Comparison of ENCODE assay signal across 10 cellular contexts in genomic region chr7:17297243-17297642, GRCh38. TPM values are rescaled to one million over a fixed set of nuclear protein-coding genes. Genes with fewer than 3 reads are reported as not detected.
DNase-seq lines count a peak whose midpoint lies in the region; ATAC-seq and TF ChIP-seq lines count a peak whose summit lies in the region.
"Had no signal": no experiment of that assay in that cellular context is flagged by ENCODE, and none has a peak within 500 bp of the region (broad histone marks: within the 10 kb centered on the region; RNA-seq: fewer than 3 reads in every experiment).

No MANE protein-coding gene starts in this region.

- H3K9me3 ChIP-seq in OCI-LY1 (ENCODE audit: low read length) (no peaks in the 10 kb centered on the region), parathyroid adenoma (ENCODE audit: control insufficient read depth, low read length) (peaks cover 9% of the 10 kb centered on the region), aorta (ENCODE audit: control insufficient read depth, low read length) (no peaks in the 10 kb centered on the region)

- H3K4me1 ChIP-seq in OCI-LY1 (ENCODE audit: insufficient read depth, low read length, severe bottlenecking) (peaks cover 21% of the 10 kb centered on the region), parathyroid adenoma (peaks cover 3% of the 10 kb centered on the region), GM23338 (ENCODE audit: insufficient read depth) (no peaks in the 10 kb centered on the region), aorta (ENCODE audit: control insufficient read depth in 1 of 2, insufficient read depth in 2 of 2, low read length in 2 of 2) (no peaks in the 10 kb centered on the region)

- H3K4me2 ChIP-seq in OCI-LY1 (ENCODE audit: low read length) (0 out of 2 replicates have a peak overlapping the region, but pooled peaks have one; percentile 5), parathyroid adenoma (ENCODE audit: low read length) (no peak overlapping the region), GM23338 (no peak overlapping the region)

- H3F3A ChIP-seq in OCI-LY1 (ENCODE audit: insufficient read depth, low read length) = no peaks in the 10 kb centered on the region
- no peaks in the 10 kb centered on the region for H3F3A ChIP-seq in GM23338 (replicated peaks; ENCODE audit: low read depth)

- DNase-seq in DMS53 (lab: John Stamatoyannopoulos, UW) (peak; percentile 30), GM23338 (ENCODE audit: low spot score) (no peak), aorta (no peak), NCI-H446 treated with DMSO at 0.1 percent for 48 hours (lab: John Stamatoyannopoulos, UW) (no peak)
- DNase-seq: activated gamma-delta T cell treated with Interleukin-2 at 50 U/mL for 16 hours had no signal

- H3K9ac ChIP-seq in OCI-LY1 (ENCODE audit: low read length) = no peak overlapping the region
- no peak overlapping the region for H3K9ac ChIP-seq in parathyroid adenoma

- H3K36me3 Mint-ChIP-seq in dendritic cell treated with granulocyte-macrophage colony-stimulating factor and Interleukin-4, amounts not matched to agents 40 ng/mL and 50 ng/mL, for 4 days (ENCODE audit: low read depth) = peaks cover 24% of the 10 kb centered on the region
- peaks cover 3% of the 10 kb centered on the region; the same call in 2 of the 3 replicates for H3K36me3 Mint-ChIP-seq in GM23338 (ENCODE audit: low read depth)

- peak overlapping the region; percentile 99; the same call in 1 of the 2 replicates for H2AFZ ChIP-seq in OCI-LY1 (ENCODE audit: low read length)
- H2AFZ ChIP-seq in parathyroid adenoma = peak overlapping the region; percentile 96
- no peak overlapping the region; the same call in 1 of the 2 replicates for H2AFZ ChIP-seq in GM23338

- ATAC-seq in GM23338 = no peak
- no peak for ATAC-seq in aorta (ENCODE audit: low FRiP score)
- ATAC-seq in GM18858 (IDR thresholded peaks at IDR 0.05; ENCODE audit: unreplicated experiment) = no peak
- ATAC-seq: K562 had no signal

- TF ChIP-seq CTCF in OCI-LY1 (IDR thresholded peaks at IDR 0.05; ENCODE audit: low read length) = no peak
- no peak for TF ChIP-seq CTCF in parathyroid adenoma (IDR thresholded peaks at IDR 0.05)
- no peak for TF ChIP-seq CTCF in GM23338 (conservative IDR thresholded peaks at IDR 0.05; ENCODE audit: low read depth in 2 of 2)

- H3K27ac ChIP-seq in OCI-LY1 (ENCODE audit: low read depth, low read length, poor library complexity, severe bottlenecking) (no peak overlapping the region), parathyroid adenoma (peak overlapping the region; percentile 74), GM23338 (ENCODE audit: low read depth) (no peak overlapping the region), aorta (ENCODE audit: low read depth in 1 of 2, low read length in 2 of 2) (peak overlapping the region in 1 of 2 donors; percentile 43)

- intact Hi-C loops in dendritic cell treated with granulocyte-macrophage colony-stimulating factor and Interleukin-4, amounts not matched to agents 40 ng/mL and 50 ng/mL, for 4 days (cut with micrococcal nuclease) = loop anchor here (5.0 kb wide), 2 partner anchors 40 to 110 kb away; no protein-coding TSS in a partner anchor
- intact Hi-C loops in aorta (cut with DNase I) = loop anchor here in 1 of 2 donors (10.0 kb wide), 1 partner anchor 152 kb away; no protein-coding TSS in a partner anchor

- H3K27me3 ChIP-seq in OCI-LY1 (ENCODE audit: insufficient read depth, low read length) (no peaks in the 10 kb centered on the region), parathyroid adenoma (ENCODE audit: control insufficient read depth, insufficient read depth, low read length) (no peaks in the 10 kb centered on the region), GM23338 (ENCODE audit: insufficient read depth) (peaks cover 13% of the 10 kb centered on the region), aorta (ENCODE audit: control insufficient read depth in 1 of 2, insufficient read depth in 2 of 2, low read length in 1 of 2) (peaks cover 0 to 2% of the 10 kb centered on the region in 2 donors)

- H3K4me1 Mint-ChIP-seq in dendritic cell treated with granulocyte-macrophage colony-stimulating factor and Interleukin-4, amounts not matched to agents 40 ng/mL and 50 ng/mL, for 4 days (ENCODE audit: low read depth) = peaks cover 15% of the 10 kb centered on the region
- peaks cover 7% of the 10 kb centered on the region for H3K4me1 Mint-ChIP-seq in GM23338

- H3K4me3 ChIP-seq in OCI-LY1 (ENCODE audit: low read depth, low read length, poor library complexity, severe bottlenecking) (no peak overlapping the region), parathyroid adenoma (ENCODE audit: low read depth, low read length) (no peak overlapping the region), GM23338 (no peak overlapping the region), aorta (ENCODE audit: low read length in 2 of 2) (no peak overlapping the region)
- H3K4me3 ChIP-seq: K562 had no signal

- peak overlapping the region; percentile 51 for H3K4me3 Mint-ChIP-seq in dendritic cell treated with granulocyte-macrophage colony-stimulating factor and Interleukin-4, amounts not matched to agents 40 ng/mL and 50 ng/mL, for 4 days
- H3K4me3 Mint-ChIP-seq in GM23338 = no peak overlapping the region

- peaks cover 8% of the 10 kb centered on the region for H3K9me3 Mint-ChIP-seq in dendritic cell treated with granulocyte-macrophage colony-stimulating factor and Interleukin-4, amounts not matched to agents 40 ng/mL and 50 ng/mL, for 4 days
- H3K9me3 Mint-ChIP-seq in GM23338 = 0 out of 3 replicates have a peak, but pooled peaks cover 3% of the 10 kb centered on the region

- WGBS in aorta, 2 donors = 60 to 72% methylated on average over 2 of the region's 2 CpGs

- H3K79me2 ChIP-seq in OCI-LY1 (ENCODE audit: insufficient read depth, low read length) (no peaks in the 10 kb centered on the region), parathyroid adenoma (no peaks in the 10 kb centered on the region), GM23338 (replicated peaks; ENCODE audit: insufficient read depth) (peaks cover 29% of the 10 kb centered on the region)

- H3K36me3 ChIP-seq in OCI-LY1 (ENCODE audit: insufficient read depth, low read length) (peaks cover 7% of the 10 kb centered on the region; the same call in 1 of the 2 replicates), parathyroid adenoma (ENCODE audit: control insufficient read depth, insufficient read depth, low read length) (no peaks in the 10 kb centered on the region), GM23338 (ENCODE audit: insufficient read depth) (no peaks in the 10 kb centered on the region), aorta (ENCODE audit: control insufficient read depth in 1 of 2, insufficient read depth in 2 of 2, low read length in 1 of 2) (no peaks in the 10 kb centered on the region)

- H3K27ac Mint-ChIP-seq in dendritic cell treated with granulocyte-macrophage colony-stimulating factor and Interleukin-4, amounts not matched to agents 40 ng/mL and 50 ng/mL, for 4 days = peak overlapping the region; percentile 95
- H3K27ac Mint-ChIP-seq in GM23338 = no peak overlapping the region

- H3K9me2 ChIP-seq in OCI-LY1 (ENCODE audit: low read depth, low read length) (no peaks in the 10 kb centered on the region), GM23338 (ENCODE audit: insufficient read depth) (peaks cover 7% of the 10 kb centered on the region)

- H4K20me1 ChIP-seq in OCI-LY1 (ENCODE audit: insufficient read depth, low read length) (no peaks in the 10 kb centered on the region), GM23338 (replicated peaks; ENCODE audit: insufficient read depth) (0 out of 2 replicates have a peak, but pooled peaks cover 7% of the 10 kb centered on the region)

- no peaks in the 10 kb centered on the region for H3K27me3 Mint-ChIP-seq in dendritic cell treated with granulocyte-macrophage colony-stimulating factor and Interleukin-4, amounts not matched to agents 40 ng/mL and 50 ng/mL, for 4 days
- H3K27me3 Mint-ChIP-seq in GM23338 (ENCODE audit: insufficient read depth, low read depth, poor library complexity) = peaks cover 8% of the 10 kb centered on the region

TF ChIP-seq in GM23338, 12 proteins besides CTCF, POLR2A, EP300 and RAD21 (continues in another document):
- TF ChIP-seq POLR2AphosphoS5 (IDR thresholded peaks at IDR 0.05; ENCODE audit: low read depth) (no peak), ZNF114 (CRISPR knock-in tag; IDR thresholded peaks at IDR 0.05) (no peak), REST (IDR thresholded peaks at IDR 0.05; ENCODE audit: unreplicated experiment) (no peak), NANOG (IDR thresholded peaks at IDR 0.05; ENCODE audit: borderline replicate concordance) (no peak), EZH2phosphoT487 (IDR thresholded peaks at IDR 0.05; ENCODE audit: unreplicated experiment) (no peak)

RNA-seq across cellular contexts. Expression of gene AHR, which starts 1.2 kb away (rescaled TPM):
- total RNA-seq in GM23338 (2014; rRNA removed; shearing (Covaris generic)) = 12.2 and 14.9 TPM in 2 replicates
- polyA plus RNA-seq in GM23338 (2016; fragmentation: Nextera tagmentation; extraction: Ambion mirVana) = 3.4 and 3.5 TPM in 2 replicates
- total RNA-seq in aorta = 100 to 1,000 TPM in 1 of 2 donors, 10 to 100 TPM in 1; 65.8 to 117 TPM
- 10 to 100 TPM; 16.9 to 36.2 TPM for polyA plus RNA-seq in aorta
- polyA plus RNA-seq: K562 had no signal
